32 cellular contexts compared by ENCODE assay signal in the genomic region with DNA sequence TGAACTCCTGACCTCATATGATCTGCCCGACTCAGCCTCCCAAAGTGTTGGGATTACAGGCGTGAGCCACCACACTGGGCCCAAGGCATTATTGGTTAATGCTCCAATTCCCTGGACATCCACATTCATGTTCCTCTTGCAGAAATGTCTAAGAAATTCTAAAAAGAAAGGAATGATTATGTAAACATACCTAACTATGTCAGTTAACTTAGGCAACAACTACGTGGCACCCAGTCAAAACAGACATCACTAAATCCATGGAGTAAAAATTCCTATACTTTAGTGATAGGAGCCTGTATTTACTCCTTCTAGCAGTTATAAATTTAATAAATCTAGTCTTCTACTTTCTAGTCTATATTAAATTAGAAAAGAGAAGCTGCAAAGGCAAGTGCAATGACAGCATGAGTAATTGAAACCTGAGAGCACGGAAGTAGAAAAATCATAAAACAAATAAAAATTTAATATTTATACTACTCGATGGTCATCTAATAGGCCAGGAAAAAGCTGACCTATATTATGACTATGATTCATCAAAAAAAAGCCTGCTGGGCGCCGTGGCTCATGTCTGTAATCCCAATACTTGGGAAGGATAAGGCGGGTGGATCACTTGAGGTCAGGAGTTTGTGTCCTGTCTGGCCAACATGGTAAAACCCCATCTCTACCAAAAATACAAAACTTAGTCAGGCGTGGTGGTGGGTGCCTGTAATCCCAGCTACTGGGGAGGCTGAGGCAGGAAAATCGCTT. TPM values are rescaled to one million over a fixed set of nuclear protein-coding genes. Genes with fewer than 3 reads are reported as not detected.
DNase-seq lines count a peak whose midpoint lies in the region; ATAC-seq and TF ChIP-seq lines count a peak whose summit lies in the region.
"Had no signal": no experiment of that assay in that cellular context is flagged by ENCODE, and none has a peak within 500 bp of the region (broad histone marks: within the 10 kb centered on the region; RNA-seq: fewer than 3 reads in every experiment).

No MANE protein-coding gene starts in this region.

- no peak overlapping the region for H2BK12ac ChIP-seq in mesenchymal stem cell (ENCODE audit: low read length in 2 of 2)

- H3K14ac ChIP-seq in mesenchymal stem cell (ENCODE audit: low read length in 2 of 2) = no peak overlapping the region

- CTCF ChIA-PET in MCF 10A (lab: Yijun Ruan, JAX) (interaction anchor here (0.6 to 2.8 kb wide), 3 partner anchors 43 to 733 kb away, joined by 3 to 9 read pairs (median 4); no protein-coding TSS in a partner anchor), mammary epithelial cell (lab: Charles Lee; ENCODE audit: low non-redundant PET) (no interaction called here)

- H3K36me3 ChIP-seq in mammary epithelial cell (ENCODE audit: insufficient read depth, low read length) = peaks cover 4% of the 10 kb centered on the region
- peaks cover 0 to 66% of the 10 kb centered on the region in 2 experiments for H3K36me3 ChIP-seq in mesenchymal stem cell (ENCODE audit: control insufficient read depth in 1 of 2, insufficient read depth in 2 of 2, low read depth in 1 of 2, low read length in 2 of 2)
- no peaks in the 10 kb centered on the region for H3K36me3 ChIP-seq in mesendoderm (ENCODE audit: control insufficient read depth, insufficient read depth, low read length)
- H3K36me3 ChIP-seq: prostate gland had no signal

- in situ Hi-C loops in mammary epithelial cell (cut with MboI; ENCODE audit: low sequenced_read_pairs in 2 of 2) = no loop called here

- intact Hi-C loops in MCF 10A (cut with micrococcal nuclease) = no loop called here
- intact Hi-C loops in mammary epithelial cell (cut with micrococcal nuclease) = no loop called here
- intact Hi-C loops in sciatic nerve (cut with DNase I) = no loop called here

- H3K27ac ChIP-seq in mammary epithelial cell (ENCODE audit: insufficient read depth, low read depth, low read length) = no peak overlapping the region
- peak overlapping the region; percentile 52 for H3K27ac ChIP-seq in mesenchymal stem cell (ENCODE audit: low read length, poor library complexity, severe bottlenecking)
- no peak overlapping the region for H3K27ac ChIP-seq in mesendoderm (ENCODE audit: low read depth, low read length)
- H3K27ac ChIP-seq: 22Rv1, left lung, PC-9, prostate gland, right lobe of liver, transverse colon had no signal

- H4K5ac ChIP-seq in mesendoderm (ENCODE audit: low read length) = no peak overlapping the region

- H2AFZ ChIP-seq in mammary epithelial cell (ENCODE audit: low read depth, low read length) (no peak overlapping the region), mesenchymal stem cell (ENCODE audit: low read depth, low read length) (no peak overlapping the region)
- H2AFZ ChIP-seq: PC-9 had no signal

- H3K9ac ChIP-seq in mammary epithelial cell (ENCODE audit: insufficient read depth, low read length) = no peak overlapping the region
- no peak overlapping the region for H3K9ac ChIP-seq in mesenchymal stem cell (ENCODE audit: low read length)
- H3K9ac ChIP-seq in mesendoderm (ENCODE audit: low read length) = no peak overlapping the region

- H3K4me1 Mint-ChIP-seq in MCF 10A (ENCODE audit: insufficient read depth, unreplicated experiment) = peaks cover 12% of the 10 kb centered on the region

- ATAC-seq in HG03196 (IDR thresholded peaks at IDR 0.05; ENCODE audit: unreplicated experiment) = no peak
- no peak for ATAC-seq in sciatic nerve
- ATAC-seq: activated T-cell treated with anti-CD3 and anti-CD28 coated beads, Interleukin-2, amount 50 U/mL, for 4 hours; left lung; right lobe of liver; SK-N-SH treated with all-trans-retinoic acid at 6 μM for 48 hours; T-helper 17 cell had no signal

- dilution Hi-C loops in mammary epithelial cell (cut with HindIII; ENCODE audit: low sequenced_read_pairs) = no loop called here

- no peak overlapping the region for H2BK15ac ChIP-seq in mesenchymal stem cell (ENCODE audit: low read depth, poor library complexity, severe bottlenecking)
- no peak overlapping the region for H2BK15ac ChIP-seq in mesendoderm (replicated peaks; ENCODE audit: low read depth)

- no peak overlapping the region for H2BK120ac ChIP-seq in mesenchymal stem cell (ENCODE audit: low read depth, low read length)
- no peak overlapping the region for H2BK120ac ChIP-seq in mesendoderm (ENCODE audit: low read depth, low read length)

- peaks cover 8% of the 10 kb centered on the region for H3K79me2 ChIP-seq in mammary epithelial cell (ENCODE audit: insufficient read depth, low read length)
- peaks cover 1% of the 10 kb centered on the region for H3K79me2 ChIP-seq in mesendoderm (ENCODE audit: control insufficient read depth, insufficient read depth, low read length)

- H3K27me3 ChIP-seq in mammary epithelial cell (ENCODE audit: insufficient read depth, low read length) (no peaks in the 10 kb centered on the region), mesenchymal stem cell (ENCODE audit: control insufficient read depth in 1 of 2, insufficient read depth in 1 of 2, low read length in 2 of 2) (no peaks in the 10 kb centered on the region), mesendoderm (ENCODE audit: insufficient read depth, low read length, poor library complexity) (no peaks in the 10 kb centered on the region)
- H3K27me3 ChIP-seq: left lung, right lobe of liver, transverse colon had no signal

- no peak overlapping the region for H4K8ac ChIP-seq in mesenchymal stem cell (ENCODE audit: low read length)
- H4K8ac ChIP-seq in mesendoderm (ENCODE audit: low read depth, low read length) = no peak overlapping the region

- BruUV-seq in MCF 10A (replicated peaks; lab: Mats Ljungman, UMichigan) = no TSS peak
- no TSS peak for BruUV-seq in mammary epithelial cell (replicated peaks; lab: Mats Ljungman, UMichigan)

- WGBS in mammary epithelial cell (ENCODE audit: low coverage, missing lambda C conversion rate) = 85% methylated on average over 9 of the region's 10 CpGs
- 100% methylated on average over 5 of the region's 10 CpGs for WGBS in mesenchymal stem cell
- no CpG with 5 or more reads among the region's 10 CpGs for WGBS in mesendoderm (ENCODE audit: extremely low coverage, insufficient coverage, low lambda C conversion rate)

- no peaks in the 10 kb centered on the region for H3K27me3 Mint-ChIP-seq in MCF 10A (ENCODE audit: insufficient read depth, unreplicated experiment)
- H3K27me3 Mint-ChIP-seq: naive B cell, T-helper 17 cell had no signal

- H3K56ac ChIP-seq in mesendoderm (ENCODE audit: low read length) = no peak overlapping the region

- H3K9me3 ChIP-seq in mammary epithelial cell (replicated peaks; ENCODE audit: insufficient read depth, low read length) (no peaks in the 10 kb centered on the region), mesenchymal stem cell (ENCODE audit: control insufficient read depth, low read length) (no peaks in the 10 kb centered on the region)
- H3K9me3 ChIP-seq: Caco-2, left lung, prostate gland, right lobe of liver, transverse colon had no signal

- H2BK5ac ChIP-seq in mesenchymal stem cell (ENCODE audit: low read depth, low read length, poor library complexity, severe bottlenecking) (no peak overlapping the region), mesendoderm (ENCODE audit: low read length) (no peak overlapping the region)

- TF ChIP-seq CTCF in MCF 10A (IDR thresholded peaks at IDR 0.05; ENCODE audit: unreplicated experiment) (no peak), mammary epithelial cell (conservative IDR thresholded peaks at IDR 0.05 in 1 of 2, IDR thresholded peaks at IDR 0.05 in 1 of 2; ENCODE audit: extremely low read depth in 1 of 2, insufficient read depth in 1 of 2, low read depth in 1 of 2, low read length in 2 of 2) (no peak)

- H4K91ac ChIP-seq in mesenchymal stem cell (ENCODE audit: low read length) = no peak overlapping the region

- no peak overlapping the region for H3K4me3 Mint-ChIP-seq in MCF 10A (ENCODE audit: unreplicated experiment)
- H3K4me3 Mint-ChIP-seq: activated T-cell treated with anti-CD3 and anti-CD28 coated beads, Interleukin-2, amount 50 U/mL, for 4 hours; CD14-positive monocyte; T-helper 17 cell had no signal

- POLR2A ChIA-PET in MCF 10A (lab: Yijun Ruan, JAX) = no interaction called here

- DNase-seq in MCF 10A (ENCODE audit: unreplicated experiment) (peak; percentile 34), mammary epithelial cell (no peak), brain pericyte (ENCODE audit: low read depth, low spot score) (peak; percentile 44), mesenchymal stem cell (no peak), mesendoderm (no peak), mucosa of gallbladder (ENCODE audit: low spot score) (no peak), sciatic nerve (ENCODE audit: low spot score) (no peak)
- DNase-seq: activated CD4-positive, alpha-beta T cell treated with anti-CD3 and anti-CD28 coated beads, Interleukin-2, amount 50 U/mL, for 1 hour; activated CD4-positive, CD25-positive, alpha-beta regulatory T cell; activated gamma-delta T cell treated with Interleukin-2 at 50 U/mL for 16 hours; activated T-cell treated with anti-CD3 and anti-CD28 coated beads, Interleukin-2, amount 50 U/mL, for 4 hours; Caco-2; cerebellar nuclear complex; DMS53; GF-D8; glutamatergic neuron; KBM-7; left lung; naive B cell; NCI-H1930; NCI-H524 treated with DMSO at 0.1 percent for 48 hours; NK-92 treated with Interleukin-12 subunit alpha and Interleukin-12 subunit beta, amount 100 ng/mL, for 24 hours; right lobe of liver; stimulated activated CD4-positive, alpha-beta T cell treated with anti-CD3 and anti-CD28 coated beads, Interleukin-4, amount 100 ng/mL, for 1 hour; T-helper 17 cell; transverse colon had no signal

- H3K4me2 ChIP-seq in mammary epithelial cell (ENCODE audit: insufficient read depth, low read depth, low read length) (no peak overlapping the region), mesenchymal stem cell (ENCODE audit: low read length, poor library complexity, severe bottlenecking) (no peak overlapping the region), mesendoderm (ENCODE audit: low read length) (no peak overlapping the region)
- H3K4me2 ChIP-seq: PC-9 had no signal

- peaks cover 6% of the 10 kb centered on the region for H3K79me1 ChIP-seq in mesenchymal stem cell (replicated peaks; ENCODE audit: low read length, poor library complexity, severe bottlenecking)
- no peaks in the 10 kb centered on the region for H3K79me1 ChIP-seq in mesendoderm (ENCODE audit: low read length)

- H3K4me1 ChIP-seq in mammary epithelial cell (ENCODE audit: insufficient read depth, low read length) = peaks cover 4% of the 10 kb centered on the region
- peaks cover 2% of the 10 kb centered on the region for H3K4me1 ChIP-seq in mesenchymal stem cell (ENCODE audit: control insufficient read depth, insufficient read depth, low read depth, low read length)
- H3K4me1 ChIP-seq in mesendoderm (ENCODE audit: control insufficient read depth, low read depth, low read length) = no peaks in the 10 kb centered on the region
- H3K4me1 ChIP-seq: prostate gland had no signal

- no peak overlapping the region for H3K4ac ChIP-seq in mesenchymal stem cell (ENCODE audit: low read depth in 1 of 2, low read length in 2 of 2)
- no peak overlapping the region for H3K4ac ChIP-seq in mesendoderm (ENCODE audit: low read depth, low read length)

- H3K27ac Mint-ChIP-seq in MCF 10A (ENCODE audit: low read depth, unreplicated experiment) = no peak overlapping the region
- H3K27ac Mint-ChIP-seq: CD14-positive monocyte, T-helper 17 cell had no signal

- H4K20me1 ChIP-seq in mammary epithelial cell (ENCODE audit: insufficient read depth, low read length) = no peaks in the 10 kb centered on the region

- H3K9me3 Mint-ChIP-seq in MCF 10A (ENCODE audit: unreplicated experiment) = no peaks in the 10 kb centered on the region
- H3K9me3 Mint-ChIP-seq: activated T-cell treated with anti-CD3 and anti-CD28 coated beads, Interleukin-2, amount 50 U/mL, for 4 hours; CD14-positive monocyte; naive B cell had no signal

- no peak overlapping the region for H3K18ac ChIP-seq in mesenchymal stem cell (ENCODE audit: low read depth in 1 of 2, low read length in 2 of 2)
- no peak overlapping the region for H3K18ac ChIP-seq in mesendoderm (ENCODE audit: low read length)

- no peak overlapping the region for H3K23ac ChIP-seq in mesenchymal stem cell (ENCODE audit: low read length in 2 of 2)
- no peak overlapping the region for H3K23ac ChIP-seq in mesendoderm (ENCODE audit: low read length)

- H2AK5ac ChIP-seq in mesenchymal stem cell (ENCODE audit: low read length, severe bottlenecking) = no peak overlapping the region
- H2AK5ac ChIP-seq in mesendoderm (ENCODE audit: low read length) = no peak overlapping the region

- H3K4me3 ChIP-seq in mammary epithelial cell (replicated peaks in 1 of 3; ENCODE audit: insufficient read depth in 1 of 3, low read depth in 2 of 3, low read length in 3 of 3) (no peak overlapping the region), mesenchymal stem cell (ENCODE audit: insufficient read depth in 1 of 2, low read depth in 1 of 2, low read length in 2 of 2) (no peak overlapping the region), mesendoderm (ENCODE audit: low read length) (no peak overlapping the region)
- H3K4me3 ChIP-seq: left lung, PC-9, prostate gland, right lobe of liver, transverse colon had no signal

- peaks cover 14% of the 10 kb centered on the region for H3K36me3 Mint-ChIP-seq in MCF 10A (ENCODE audit: insufficient read depth, unreplicated experiment)

RNA-seq across cellular contexts. Expression of a gene that starts 4.2 kb away (rescaled TPM):
- total RNA-seq in MCF 10A (2022) (23.5 and 26.5 TPM in 2 replicates), mammary epithelial cell (10 to 100 TPM in 1 of 2 donors, 1 to 10 TPM in 1; 7.7 to 13.2 TPM), mucosa of gallbladder (20.0 TPM), sciatic nerve (61.1 TPM)
- polyA plus RNA-seq in mammary epithelial cell = 4.8 TPM
- polyA minus RNA-seq in mammary epithelial cell = 5.0 TPM
- 14.2 TPM for polyA plus RNA-seq in mesenchymal stem cell (2013, experiment 1 of 2)
- 13.9 TPM for polyA plus RNA-seq in mesenchymal stem cell (2013, experiment 2 of 2)
- polyA plus RNA-seq in mesendoderm (2013, experiment 1 of 2) = 14.9 TPM
- polyA plus RNA-seq in mesendoderm (2013, experiment 2 of 2) = 13.0 TPM

Comparison
In these comparisons a context has a peak if more than half of its experiments do, and no peak if none do; other contexts are left out.
1. DNase-seq: peak in MCF 10A (single experiment) and brain pericyte (single experiment); none in mammary epithelial cell (single experiment), mesenchymal stem cell (single experiment), mesendoderm (single experiment), mucosa of gallbladder (single experiment) and sciatic nerve (single experiment).